ENCODE assay signal across 1 cellular context in genomic region chr7:30412810-30413504, GRCh38.
A peak's percentile ranks its signal among the peaks of the same experiment; 100 is the strongest.
TF ChIP-seq lines count a peak whose summit lies in the region.

No MANE protein-coding gene starts in this region.

TF ChIP-seq in HepG2, 621 proteins besides CTCF, POLR2A, EP300 and RAD21 (continued from another document):
- TF ChIP-seq MNT (IDR thresholded peaks at IDR 0.05) = no peak
- TF ChIP-seq, protein P1, sequence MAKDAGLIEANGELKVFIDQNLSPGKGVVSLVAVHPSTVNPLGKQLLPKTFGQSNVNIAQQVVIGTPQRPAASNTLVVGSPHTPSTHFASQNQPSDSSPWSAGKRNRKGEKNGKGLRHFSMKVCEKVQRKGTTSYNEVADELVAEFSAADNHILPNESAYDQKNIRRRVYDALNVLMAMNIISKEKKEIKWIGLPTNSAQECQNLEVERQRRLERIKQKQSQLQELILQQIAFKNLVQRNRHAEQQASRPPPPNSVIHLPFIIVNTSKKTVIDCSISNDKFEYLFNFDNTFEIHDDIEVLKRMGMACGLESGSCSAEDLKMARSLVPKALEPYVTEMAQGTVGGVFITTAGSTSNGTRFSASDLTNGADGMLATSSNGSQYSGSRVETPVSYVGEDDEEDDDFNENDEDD (CRISPR knock-in tag; IDR thresholded peaks at IDR 0.05; ENCODE audit: borderline replicate concordance) = no peak
- TF ChIP-seq PRPF4 (IDR thresholded peaks at IDR 0.05; ENCODE audit: low read depth, low read length, poor library complexity, severe bottlenecking) = no peak
- TF ChIP-seq CEBPB (IDR thresholded peaks at IDR 0.05; ENCODE audit: borderline replicate concordance, low read depth, low read length) = no peak
- no peak for TF ChIP-seq NFE2L2 (IDR thresholded peaks at IDR 0.05; ENCODE audit: low read length)
- TF ChIP-seq ATF1 (CRISPR knock-in tag; IDR thresholded peaks at IDR 0.05) = no peak
- peak; percentile 67; the same call in 1 of the 2 replicates for TF ChIP-seq SOX5 (CRISPR knock-in tag; IDR thresholded peaks at IDR 0.05; ENCODE audit: borderline replicate concordance)
- TF ChIP-seq ZNF552 (CRISPR knock-in tag; IDR thresholded peaks at IDR 0.05; ENCODE audit: borderline replicate concordance) = no peak
- TF ChIP-seq SCMH1 (CRISPR knock-in tag; IDR thresholded peaks at IDR 0.05; ENCODE audit: borderline replicate concordance) = no peak
- TF ChIP-seq ATF2 (CRISPR knock-in tag; IDR thresholded peaks at IDR 0.05) = no peak
- no peak for TF ChIP-seq ZNF790 (CRISPR knock-in tag; IDR thresholded peaks at IDR 0.05; ENCODE audit: borderline replicate concordance)
- no peak for TF ChIP-seq ZKSCAN5 (CRISPR knock-in tag; IDR thresholded peaks at IDR 0.05)
- no peak for TF ChIP-seq ZBTB38 (CRISPR knock-in tag; IDR thresholded peaks at IDR 0.05)
- no peak for TF ChIP-seq ZSCAN12 (CRISPR knock-in tag; IDR thresholded peaks at IDR 0.05)
- TF ChIP-seq, protein P2, sequence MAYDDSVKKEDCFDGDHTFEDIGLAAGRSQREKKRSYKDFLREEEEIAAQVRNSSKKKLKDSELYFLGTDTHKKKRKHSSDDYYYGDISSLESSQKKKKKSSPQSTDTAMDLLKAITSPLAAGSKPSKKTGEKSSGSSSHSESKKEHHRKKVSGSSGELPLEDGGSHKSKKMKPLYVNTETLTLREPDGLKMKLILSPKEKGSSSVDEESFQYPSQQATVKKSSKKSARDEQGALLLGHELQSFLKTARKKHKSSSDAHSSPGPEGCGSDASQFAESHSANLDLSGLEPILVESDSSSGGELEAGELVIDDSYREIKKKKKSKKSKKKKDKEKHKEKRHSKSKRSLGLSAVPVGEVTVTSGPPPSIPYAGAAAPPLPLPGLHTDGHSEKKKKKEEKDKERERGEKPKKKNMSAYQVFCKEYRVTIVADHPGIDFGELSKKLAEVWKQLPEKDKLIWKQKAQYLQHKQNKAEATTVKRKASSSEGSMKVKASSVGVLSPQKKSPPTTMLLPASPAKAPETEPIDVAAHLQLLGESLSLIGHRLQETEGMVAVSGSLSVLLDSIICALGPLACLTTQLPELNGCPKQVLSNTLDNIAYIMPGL (CRISPR knock-in tag; IDR thresholded peaks at IDR 0.05; ENCODE audit: borderline replicate concordance in 1 of 2, low read depth in 1 of 2) = no peak
- TF ChIP-seq ZNF569 (CRISPR knock-in tag; IDR thresholded peaks at IDR 0.05; ENCODE audit: borderline replicate concordance) = no peak
- TF ChIP-seq AGO1 (IDR thresholded peaks at IDR 0.05; ENCODE audit: low read depth, low read length, poor library complexity, severe bottlenecking) = no peak
- TF ChIP-seq SKI (IDR thresholded peaks at IDR 0.05; ENCODE audit: partially characterized antibody) = no peak
- no peak for TF ChIP-seq FOXK2 (IDR thresholded peaks at IDR 0.05)
- TF ChIP-seq SSRP1 (CRISPR knock-in tag; IDR thresholded peaks at IDR 0.05) = no peak
- no peak for TF ChIP-seq PAX8 (CRISPR knock-in tag; IDR thresholded peaks at IDR 0.05; ENCODE audit: borderline replicate concordance)
- TF ChIP-seq PHF21A (CRISPR knock-in tag; IDR thresholded peaks at IDR 0.05) = no peak
- TF ChIP-seq MTA1 (CRISPR knock-in tag; IDR thresholded peaks at IDR 0.05; ENCODE audit: borderline replicate concordance) = no peak
- no peak for TF ChIP-seq PITX1 (CRISPR knock-in tag; IDR thresholded peaks at IDR 0.05)
- 0 out of 2 replicates have a peak, but pooled peaks have one; percentile 57 for TF ChIP-seq ZNF263 (CRISPR knock-in tag; IDR thresholded peaks at IDR 0.05)
- TF ChIP-seq HOXA9 (CRISPR knock-in tag; IDR thresholded peaks at IDR 0.05; ENCODE audit: borderline replicate concordance) = no peak
- TF ChIP-seq, protein P3, sequence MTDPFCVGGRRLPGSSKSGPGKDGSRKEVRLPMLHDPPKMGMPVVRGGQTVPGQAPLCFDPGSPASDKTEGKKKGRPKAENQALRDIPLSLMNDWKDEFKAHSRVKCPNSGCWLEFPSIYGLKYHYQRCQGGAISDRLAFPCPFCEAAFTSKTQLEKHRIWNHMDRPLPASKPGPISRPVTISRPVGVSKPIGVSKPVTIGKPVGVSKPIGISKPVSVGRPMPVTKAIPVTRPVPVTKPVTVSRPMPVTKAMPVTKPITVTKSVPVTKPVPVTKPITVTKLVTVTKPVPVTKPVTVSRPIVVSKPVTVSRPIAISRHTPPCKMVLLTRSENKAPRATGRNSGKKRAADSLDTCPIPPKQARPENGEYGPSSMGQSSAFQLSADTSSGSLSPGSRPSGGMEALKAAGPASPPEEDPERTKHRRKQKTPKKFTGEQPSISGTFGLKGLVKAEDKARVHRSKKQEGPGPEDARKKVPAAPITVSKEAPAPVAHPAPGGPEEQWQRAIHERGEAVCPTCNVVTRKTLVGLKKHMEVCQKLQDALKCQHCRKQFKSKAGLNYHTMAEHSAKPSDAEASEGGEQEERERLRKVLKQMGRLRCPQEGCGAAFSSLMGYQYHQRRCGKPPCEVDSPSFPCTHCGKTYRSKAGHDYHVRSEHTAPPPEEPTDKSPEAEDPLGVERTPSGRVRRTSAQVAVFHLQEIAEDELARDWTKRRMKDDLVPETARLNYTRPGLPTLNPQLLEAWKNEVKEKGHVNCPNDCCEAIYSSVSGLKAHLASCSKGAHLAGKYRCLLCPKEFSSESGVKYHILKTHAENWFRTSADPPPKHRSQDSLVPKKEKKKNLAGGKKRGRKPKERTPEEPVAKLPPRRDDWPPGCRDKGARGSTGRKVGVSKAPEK (CRISPR knock-in tag; IDR thresholded peaks at IDR 0.05; ENCODE audit: borderline replicate concordance) = no peak
- TF ChIP-seq ZNF296 (CRISPR knock-in tag; conservative IDR thresholded peaks at IDR 0.05) = no peak
- no peak for TF ChIP-seq KLF9 (CRISPR knock-in tag; IDR thresholded peaks at IDR 0.05; ENCODE audit: low read depth)
